Comparison of ENCODE assay signal across 21 cellular contexts in the genomic region with DNA sequence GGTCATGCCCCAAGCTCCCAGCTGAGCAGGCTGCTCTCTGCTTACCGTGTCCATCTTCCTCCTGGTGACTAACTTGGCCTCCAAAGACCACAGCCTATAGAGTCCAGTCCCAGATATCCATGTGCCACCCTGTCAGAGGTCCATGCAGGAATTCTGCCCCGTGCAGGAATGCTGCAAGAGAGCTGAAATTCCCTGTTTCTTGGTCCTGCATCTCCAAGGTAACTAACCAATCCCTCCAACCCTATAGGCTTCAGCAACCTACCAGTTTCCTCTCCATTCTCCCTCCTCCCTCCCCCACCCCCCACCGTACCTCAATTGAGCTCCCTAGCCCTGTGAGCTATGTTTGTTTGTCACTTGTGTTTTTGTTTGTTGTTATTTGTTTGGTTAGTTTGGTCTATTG. TPM values are rescaled to one million over a fixed set of nuclear protein-coding genes. Genes with fewer than 3 reads are reported as not detected.
DNase-seq lines count a peak whose midpoint lies in the region; ATAC-seq, FAIRE-seq and TF ChIP-seq lines count a peak whose summit lies in the region.
"Had no signal": no experiment of that assay in that cellular context is flagged by ENCODE, and none has a peak within 500 bp of the region (broad histone marks: within the 10 kb centered on the region; RNA-seq: fewer than 3 reads in every experiment).

No MANE protein-coding gene starts in this region.

- TF ChIP-seq POLR2A in body of pancreas (IDR thresholded peaks at IDR 0.05) (no peak), esophagus squamous epithelium (IDR thresholded peaks at IDR 0.05) (no peak)

- H3K27me3 ChIP-seq in HUES48 (ENCODE audit: control insufficient read depth, insufficient read depth, low read length) (peaks cover 74% of the 10 kb centered on the region), endodermal cell (ENCODE audit: control insufficient read depth, insufficient read depth, low read length, poor library complexity, severe bottlenecking) (peaks cover 19% of the 10 kb centered on the region), neural progenitor cell (peaks cover 32% of the 10 kb centered on the region), body of pancreas (no peaks in the 10 kb centered on the region), esophagus squamous epithelium (peaks cover 0 to 53% (median 0%) of the 10 kb centered on the region in 4 donors)
- H3K27me3 ChIP-seq: BLaER1 had no signal

- H3K36me3 ChIP-seq in HUES48 (ENCODE audit: control insufficient read depth, insufficient read depth, low read length) (no peaks in the 10 kb centered on the region), endodermal cell (ENCODE audit: control insufficient read depth, insufficient read depth, low read length) (no peaks in the 10 kb centered on the region), neural progenitor cell (no peaks in the 10 kb centered on the region), body of pancreas (replicated peaks in 1 of 2; ENCODE audit: insufficient read depth in 1 of 2, low read depth in 2 of 2) (no peaks in the 10 kb centered on the region), esophagus squamous epithelium (no peaks in the 10 kb centered on the region)
- H3K36me3 ChIP-seq: BLaER1, HAP-1 had no signal

- no peak for ATAC-seq in body of pancreas

- H3K9me3 Mint-ChIP-seq in activated naive CD4-positive, alpha-beta T cell treated with anti-CD3 and anti-CD28 coated beads, Interleukin-2, amount 10 ng/mL, durations not matched to agents 7 days and 5 days = no peaks in the 10 kb centered on the region
- H3K9me3 Mint-ChIP-seq in endodermal cell (no peaks in the 10 kb centered on the region), neural progenitor cell (no peaks in the 10 kb centered on the region)
- H3K9me3 Mint-ChIP-seq: CD4-positive, alpha-beta memory T cell had no signal

- 65 to 75% methylated on average over 2 of the region's 3 CpGs for WGBS in endodermal cell (ENCODE audit: insufficient coverage in 1 of 2, insufficient read length in 1 of 2), 2 experiments
- 34 to 37% methylated on average over 3 of the region's 3 CpGs for WGBS in body of pancreas, 2 donors
- WGBS in esophagus squamous epithelium, 2 donors = 28 to 40% methylated on average over 2 to 3 of the region's 3 CpGs

- no peaks in the 10 kb centered on the region for H3K79me2 ChIP-seq in neural progenitor cell (ENCODE audit: low read depth)

- peaks cover 12% of the 10 kb centered on the region for H3F3A ChIP-seq in neural progenitor cell (ENCODE audit: low read depth)

- peak overlapping the region; percentile 24 for H3K27ac Mint-ChIP-seq in activated naive CD4-positive, alpha-beta T cell treated with anti-CD3 and anti-CD28 coated beads, Interleukin-2, amount 10 ng/mL, durations not matched to agents 7 days and 5 days
- H3K27ac Mint-ChIP-seq in endodermal cell = no peak overlapping the region
- H3K27ac Mint-ChIP-seq in neural progenitor cell = no peak overlapping the region
- H3K27ac Mint-ChIP-seq: CD14-positive monocyte; CD4-positive, alpha-beta memory T cell had no signal

- peak overlapping the region; percentile 42 for H3K4me2 ChIP-seq in neural progenitor cell
- H3K4me2 ChIP-seq: BLaER1 had no signal

- no peak overlapping the region for H3K27ac ChIP-seq in HUES48 (ENCODE audit: low read depth, low read length)
- no peak overlapping the region for H3K27ac ChIP-seq in endodermal cell (ENCODE audit: low read depth, low read length)
- no peak overlapping the region for H3K27ac ChIP-seq in neural progenitor cell
- H3K27ac ChIP-seq in body of pancreas = no peak overlapping the region
- no peak overlapping the region for H3K27ac ChIP-seq in esophagus squamous epithelium
- H3K27ac ChIP-seq: BLaER1, GM23248 had no signal

- TF ChIP-seq CTCF in endodermal cell (conservative IDR thresholded peaks at IDR 0.05) = no peak
- no peak for TF ChIP-seq CTCF in neural progenitor cell (IDR thresholded peaks at IDR 0.05)
- TF ChIP-seq CTCF in body of pancreas (IDR thresholded peaks at IDR 0.05) = no peak
- TF ChIP-seq CTCF in esophagus squamous epithelium (IDR thresholded peaks at IDR 0.05) = no peak

- no peak for DNase-seq in activated naive CD4-positive, alpha-beta T cell treated with anti-CD3 and anti-CD28 coated beads, Interleukin-2, amount 10 ng/mL, durations not matched to agents 7 days and 5 days
- no peak for DNase-seq in activated naive CD4-positive, alpha-beta T cell (lab: John Stamatoyannopoulos, UW)
- DNase-seq in endodermal cell (peak; percentile 81), neural progenitor cell (ENCODE audit: low spot score) (no peak), body of pancreas (no peak), esophagus squamous epithelium (lab: John Stamatoyannopoulos, UW) (no peak), GM19239 (ENCODE audit: insufficient read length, low spot score) (no peak)
- DNase-seq: 8988T; CD4-positive, alpha-beta memory T cell; DMS153; DMS79; GDM1; GM23248 had no signal

- H4K20me1 ChIP-seq in neural progenitor cell (ENCODE audit: low read depth) = no peaks in the 10 kb centered on the region
- H4K20me1 ChIP-seq: BLaER1 had no signal

- H3K9me3 ChIP-seq in HUES48 (ENCODE audit: control insufficient read depth, insufficient read depth, low read length) = no peaks in the 10 kb centered on the region
- H3K9me3 ChIP-seq in endodermal cell (ENCODE audit: control insufficient read depth, low read length) = no peaks in the 10 kb centered on the region
- H3K9me3 ChIP-seq in neural progenitor cell (ENCODE audit: low read depth) = no peaks in the 10 kb centered on the region
- H3K9me3 ChIP-seq in body of pancreas = no peaks in the 10 kb centered on the region
- no peaks in the 10 kb centered on the region for H3K9me3 ChIP-seq in esophagus squamous epithelium
- H3K9me3 ChIP-seq: BLaER1, HAP-1 had no signal

- H3K4me3 ChIP-seq in HUES48 (ENCODE audit: low read depth, low read length) (peak overlapping the region; percentile 14; the same call in 1 of the 2 replicates), endodermal cell (ENCODE audit: low read length) (no peak overlapping the region), neural progenitor cell (no peak overlapping the region), body of pancreas (no peak overlapping the region), esophagus squamous epithelium (no peak overlapping the region)
- H3K4me3 ChIP-seq: BLaER1, GM23248, HAP-1 had no signal

- no peak overlapping the region for H3K4me3 Mint-ChIP-seq in activated naive CD4-positive, alpha-beta T cell treated with anti-CD3 and anti-CD28 coated beads, Interleukin-2, amount 10 ng/mL, durations not matched to agents 7 days and 5 days
- no peak overlapping the region for H3K4me3 Mint-ChIP-seq in endodermal cell
- no peak overlapping the region for H3K4me3 Mint-ChIP-seq in neural progenitor cell
- H3K4me3 Mint-ChIP-seq: CD4-positive, alpha-beta memory T cell had no signal

- H3K9ac ChIP-seq in HUES48 (ENCODE audit: low read depth, low read length) (no peak overlapping the region), endodermal cell (ENCODE audit: extremely low read depth, low read length, poor library complexity, severe bottlenecking) (no peak overlapping the region), neural progenitor cell (no peak overlapping the region)
- H3K9ac ChIP-seq: BLaER1, GM23248 had no signal

- CTCF ChIA-PET in activated naive CD4-positive, alpha-beta T cell treated with anti-CD3 and anti-CD28 coated beads, Interleukin-2, amount 10 ng/mL, durations not matched to agents 7 days and 5 days (lab: Charles Lee) = interaction anchor here (1.0 to 2.7 kb wide), 3 partner anchors 13 to 28 kb away, joined by 3 to 7 read pairs (median 4); no protein-coding TSS in a partner anchor

- no peak for FAIRE-seq in GM19239 (lab: Jason Lieb, UNC)
- FAIRE-seq: GM12892 had no signal

- H2AFZ ChIP-seq in neural progenitor cell (replicated peaks) = peak overlapping the region; percentile 64
- H2AFZ ChIP-seq: GM23248 had no signal

- peaks cover 16% of the 10 kb centered on the region for H3K4me1 ChIP-seq in HUES48 (ENCODE audit: control insufficient read depth, insufficient read depth, low read length)
- no peaks in the 10 kb centered on the region for H3K4me1 ChIP-seq in endodermal cell (ENCODE audit: control insufficient read depth, insufficient read depth, low read length)
- H3K4me1 ChIP-seq in neural progenitor cell = peaks cover 20% of the 10 kb centered on the region
- H3K4me1 ChIP-seq in body of pancreas = no peaks in the 10 kb centered on the region
- H3K4me1 ChIP-seq in esophagus squamous epithelium = no peaks in the 10 kb centered on the region
- H3K4me1 ChIP-seq: HAP-1 had no signal

- no peaks in the 10 kb centered on the region for H3K36me3 Mint-ChIP-seq in activated naive CD4-positive, alpha-beta T cell treated with anti-CD3 and anti-CD28 coated beads, Interleukin-2, amount 10 ng/mL, durations not matched to agents 7 days and 5 days
- no peaks in the 10 kb centered on the region for H3K36me3 Mint-ChIP-seq in endodermal cell (ENCODE audit: low read depth)
- no peaks in the 10 kb centered on the region for H3K36me3 Mint-ChIP-seq in neural progenitor cell
- H3K36me3 Mint-ChIP-seq: CD14-positive monocyte; CD4-positive, alpha-beta memory T cell had no signal

- H3K27me3 Mint-ChIP-seq in activated naive CD4-positive, alpha-beta T cell treated with anti-CD3 and anti-CD28 coated beads, Interleukin-2, amount 10 ng/mL, durations not matched to agents 7 days and 5 days = peaks cover 53% of the 10 kb centered on the region
- H3K27me3 Mint-ChIP-seq in endodermal cell (ENCODE audit: insufficient read depth) (peaks cover 68% of the 10 kb centered on the region), neural progenitor cell (ENCODE audit: insufficient read depth, low read depth) (peaks cover 2% of the 10 kb centered on the region)

- intact Hi-C loops in body of pancreas (cut with DNase I) = no loop called here
- intact Hi-C loops in esophagus squamous epithelium (cut with DNase I) = no loop called here

- peaks cover 2% of the 10 kb centered on the region for H3K4me1 Mint-ChIP-seq in activated naive CD4-positive, alpha-beta T cell treated with anti-CD3 and anti-CD28 coated beads, Interleukin-2, amount 10 ng/mL, durations not matched to agents 7 days and 5 days
- H3K4me1 Mint-ChIP-seq in endodermal cell = peaks cover 12% of the 10 kb centered on the region
- H3K4me1 Mint-ChIP-seq in neural progenitor cell = peaks cover 4% of the 10 kb centered on the region

RNA-seq across cellular contexts. Expression of gene MKS1, which starts 9.6 kb away (rescaled TPM):
- 10 to 100 TPM; 31.8 to 32.2 TPM for total RNA-seq in endodermal cell
- 36.8 TPM for polyA plus RNA-seq in endodermal cell (2013, experiment 1 of 2)
- polyA plus RNA-seq in endodermal cell (2013, experiment 2 of 2) = 30.9 TPM
- 25.8 and 30.0 TPM in 2 replicates for total RNA-seq in neural progenitor cell (ENCODE audit: low replicate concordance)
- total RNA-seq in body of pancreas = 10 to 100 TPM; 14.2 to 15.0 TPM
- total RNA-seq in esophagus squamous epithelium = 10 to 100 TPM in 2 of 4 donors, 1 to 10 TPM in 2; 5.3 to 10.8 (median 9.3) TPM

RNA-seq across cellular contexts. Expression of gene LPO, which starts 9.7 kb away (rescaled TPM):
- not detected for total RNA-seq in endodermal cell
- polyA plus RNA-seq in endodermal cell (2013, experiment 1 of 2) = not detected
- not detected for polyA plus RNA-seq in endodermal cell (2013, experiment 2 of 2)
- not detected in 2 replicates for total RNA-seq in neural progenitor cell (ENCODE audit: low replicate concordance)
- not detected for total RNA-seq in body of pancreas
- total RNA-seq in esophagus squamous epithelium = 1 to 10 TPM in 1 of 4 donors, under 1 TPM in 1, not detected in 2; 0.27 to 2.5 TPM
- total RNA-seq: CD4-positive, alpha-beta memory T cell; GM23248 had no signal
- polyA plus RNA-seq: AG04450; CD4-positive, alpha-beta memory T cell had no signal

RNA-seq across cellular contexts. Expression of gene EPX, which starts 36.2 kb away (rescaled TPM):
- not detected for total RNA-seq in endodermal cell
- polyA plus RNA-seq in endodermal cell (2013, experiment 1 of 2) = not detected
- polyA plus RNA-seq in endodermal cell (2013, experiment 2 of 2) = not detected
- not detected in 2 replicates for total RNA-seq in neural progenitor cell (ENCODE audit: low replicate concordance)
- not detected for total RNA-seq in body of pancreas
- total RNA-seq in esophagus squamous epithelium = not detected
- total RNA-seq: A673; CD4-positive, alpha-beta memory T cell; Daoy; GM23248 had no signal
- polyA plus RNA-seq: AG04450; CD14-positive monocyte; CD4-positive, alpha-beta memory T cell; GM23248 had no signal

RNA-seq across cellular contexts. Expression of gene MPO, which starts 52.1 kb away (rescaled TPM):
- total RNA-seq in endodermal cell = not detected
- polyA plus RNA-seq in endodermal cell (2013, experiment 1 of 2) = not detected
- not detected for polyA plus RNA-seq in endodermal cell (2013, experiment 2 of 2)
- not detected in 2 replicates for total RNA-seq in neural progenitor cell (ENCODE audit: low replicate concordance)
- not detected for total RNA-seq in body of pancreas
- total RNA-seq in esophagus squamous epithelium = not detected
- total RNA-seq: A673; CD4-positive, alpha-beta memory T cell; Daoy; GM23248 had no signal
- polyA plus RNA-seq: AG04450; CD4-positive, alpha-beta memory T cell; GM23248 had no signal
